In the genomic region with DNA sequence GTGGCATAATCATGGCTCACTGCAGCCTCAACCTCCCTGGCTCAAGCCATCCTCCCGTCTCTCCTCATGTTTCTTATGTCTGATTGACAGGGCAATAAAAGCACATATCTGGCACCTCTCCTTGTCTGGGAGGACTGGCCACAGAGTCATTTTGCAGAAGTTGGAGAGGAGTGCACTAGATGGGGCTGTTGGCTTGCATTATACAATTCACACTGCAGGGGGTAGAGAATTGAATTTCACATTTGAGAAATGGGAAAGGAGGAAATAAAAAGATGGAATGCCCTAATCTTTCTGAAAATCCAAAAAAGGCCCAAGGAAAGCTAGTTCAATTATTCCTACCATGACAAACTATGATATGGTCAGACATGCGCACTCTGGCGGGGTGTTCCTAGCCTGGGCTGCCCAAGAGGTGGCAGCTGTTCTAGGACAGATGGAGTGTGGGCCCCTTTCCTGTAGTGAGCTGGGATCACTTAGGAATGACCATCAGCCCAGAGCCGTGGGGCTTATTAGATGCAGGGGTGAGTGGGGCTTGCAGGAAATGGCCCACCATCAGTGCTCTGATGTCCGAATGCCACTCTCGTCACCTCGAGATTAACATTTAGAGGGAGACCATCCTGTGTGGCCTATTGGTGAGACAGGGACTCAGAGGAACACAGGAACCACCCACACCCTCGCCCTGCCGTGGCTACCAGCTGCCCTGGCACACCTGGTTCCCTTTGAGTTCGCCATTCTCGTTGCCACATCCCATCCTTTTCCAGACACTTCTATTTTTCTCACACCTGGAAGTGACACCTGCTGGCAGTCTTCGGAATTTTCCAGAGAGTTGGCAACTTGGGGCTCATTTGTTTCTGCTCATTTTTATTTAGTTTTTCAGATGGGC, we compare ENCODE assay signal across 8 cellular contexts. TPM values are rescaled to one million over a fixed set of nuclear protein-coding genes. Genes with fewer than 3 reads are reported as not detected.
A peak's percentile ranks its signal among the peaks of the same experiment; 100 is the strongest.
DNase-seq lines count a peak whose midpoint lies in the region; ATAC-seq and TF ChIP-seq lines count a peak whose summit lies in the region.

No MANE protein-coding gene starts in this region.

- H3K4me3 ChIP-seq in AG10803 (ENCODE audit: low read length) = no peak overlapping the region
- no peak overlapping the region for H3K4me3 ChIP-seq in liver (ENCODE audit: low read depth in 1 of 3, low read length in 3 of 3)
- H3K4me3 ChIP-seq in spleen = no peak overlapping the region

- 52% methylated on average over 12 of the region's 12 CpGs for WGBS in liver
- WGBS in spleen, 5 donors = 53 to 59% (median 57%) methylated on average over 12 of the region's 12 CpGs

- H3K4me1 ChIP-seq in liver (ENCODE audit: control insufficient read depth in 4 of 4, insufficient read depth in 4 of 4, low read length in 3 of 4) (no peaks in the 10 kb centered on the region), spleen (no peaks in the 10 kb centered on the region)

- H3K36me3 ChIP-seq in liver (ENCODE audit: control insufficient read depth in 4 of 4, insufficient read depth in 3 of 4, low read depth in 1 of 4, low read length in 3 of 4) = no peaks in the 10 kb centered on the region
- H3K36me3 ChIP-seq in spleen = no peaks in the 10 kb centered on the region

- ATAC-seq in GM19351 (IDR thresholded peaks at IDR 0.05; ENCODE audit: unreplicated experiment) (peak; percentile 71), GM21717 (IDR thresholded peaks at IDR 0.05; ENCODE audit: unreplicated experiment) (no peak)

- H3K27me3 ChIP-seq in liver (ENCODE audit: control insufficient read depth in 4 of 4, insufficient read depth in 4 of 4, low read length in 3 of 4) (peaks cover 0 to 7% (median 0%) of the 10 kb centered on the region in 4 donors), spleen (replicated peaks in 1 of 7) (peaks cover 0 to 40% (median 0%) of the 10 kb centered on the region in 7 donors)

- peak; percentile 13 for DNase-seq in AG10803 (ENCODE audit: low read depth)
- DNase-seq in NCI-H2196 treated with DMSO at 0.1 percent for 48 hours (lab: John Stamatoyannopoulos, UW; ENCODE audit: unreplicated experiment) = peak; percentile 23
- peak in 22 of 61 donors; percentile 5 to 58 (median 24) for DNase-seq in caudate nucleus (lab: John Stamatoyannopoulos, UW)
- DNase-seq in posterior vena cava (ENCODE audit: low spot score) = no peak
- DNase-seq in spleen = no peak

- H3K9me3 ChIP-seq in liver (ENCODE audit: control insufficient read depth in 4 of 4, low read length in 3 of 4) = no peaks in the 10 kb centered on the region
- no peaks in the 10 kb centered on the region for H3K9me3 ChIP-seq in spleen

- intact Hi-C loops in posterior vena cava (cut with DNase I) = loop anchor here in 1 of 2 donors (10.0 kb wide), 1 partner anchor 63 kb away; no protein-coding TSS in a partner anchor
- intact Hi-C loops in spleen (cut with DNase I; ENCODE audit: low total_unique reads) = no loop called here

- no peak for TF ChIP-seq POLR2A in spleen (IDR thresholded peaks at IDR 0.05)

- peak; percentile 66 to 81 for TF ChIP-seq RAD21 in liver (IDR thresholded peaks at IDR 0.05)

- H3K9ac ChIP-seq in liver (ENCODE audit: low read depth in 1 of 2, low read length in 2 of 2) = no peak overlapping the region

- TF ChIP-seq CTCF in AG10803 (conservative IDR thresholded peaks at IDR 0.05; ENCODE audit: low read length) (peak; percentile 44), liver (IDR thresholded peaks at IDR 0.05; ENCODE audit: low read depth, low read length, missing input control) (peak; percentile 42), spleen (IDR thresholded peaks at IDR 0.05 in 8 of 11, conservative IDR thresholded peaks at IDR 0.05 in 3 of 11) (peak in 2 of 11 experiments; percentile 10 to 16)

- H3K27ac ChIP-seq in caudate nucleus (ENCODE audit: low read depth, low read length) = peak overlapping the region; percentile 81
- H3K27ac ChIP-seq in liver (ENCODE audit: low read depth in 1 of 2, low read length in 2 of 2) = no peak overlapping the region
- no peak overlapping the region for H3K27ac ChIP-seq in spleen

TF ChIP-seq in liver, 16 proteins besides CTCF, POLR2A, EP300 and RAD21:
- TF ChIP-seq HNF4G (IDR thresholded peaks at IDR 0.05) (no peak), SP1 (IDR thresholded peaks at IDR 0.05) (no peak), RXRA (IDR thresholded peaks at IDR 0.05) (no peak), HNF4A (conservative IDR thresholded peaks at IDR 0.05) (no peak), TAF1 (conservative IDR thresholded peaks at IDR 0.05) (no peak), FOXA2 (IDR thresholded peaks at IDR 0.05) (no peak), JUND (IDR thresholded peaks at IDR 0.05) (no peak), EGR1 (IDR thresholded peaks at IDR 0.05; ENCODE audit: low read depth in 2 of 2) (no peak), GABPA (IDR thresholded peaks at IDR 0.05 in 1 of 2, conservative IDR thresholded peaks at IDR 0.05 in 1 of 2) (no peak), YY1 (IDR thresholded peaks at IDR 0.05) (no peak)
- TF ChIP-seq, protein P1, sequence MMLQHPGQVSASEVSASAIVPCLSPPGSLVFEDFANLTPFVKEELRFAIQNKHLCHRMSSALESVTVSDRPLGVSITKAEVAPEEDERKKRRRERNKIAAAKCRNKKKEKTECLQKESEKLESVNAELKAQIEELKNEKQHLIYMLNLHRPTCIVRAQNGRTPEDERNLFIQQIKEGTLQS (IDR thresholded peaks at IDR 0.05) = no peak
- TF ChIP-seq, protein P2, sequence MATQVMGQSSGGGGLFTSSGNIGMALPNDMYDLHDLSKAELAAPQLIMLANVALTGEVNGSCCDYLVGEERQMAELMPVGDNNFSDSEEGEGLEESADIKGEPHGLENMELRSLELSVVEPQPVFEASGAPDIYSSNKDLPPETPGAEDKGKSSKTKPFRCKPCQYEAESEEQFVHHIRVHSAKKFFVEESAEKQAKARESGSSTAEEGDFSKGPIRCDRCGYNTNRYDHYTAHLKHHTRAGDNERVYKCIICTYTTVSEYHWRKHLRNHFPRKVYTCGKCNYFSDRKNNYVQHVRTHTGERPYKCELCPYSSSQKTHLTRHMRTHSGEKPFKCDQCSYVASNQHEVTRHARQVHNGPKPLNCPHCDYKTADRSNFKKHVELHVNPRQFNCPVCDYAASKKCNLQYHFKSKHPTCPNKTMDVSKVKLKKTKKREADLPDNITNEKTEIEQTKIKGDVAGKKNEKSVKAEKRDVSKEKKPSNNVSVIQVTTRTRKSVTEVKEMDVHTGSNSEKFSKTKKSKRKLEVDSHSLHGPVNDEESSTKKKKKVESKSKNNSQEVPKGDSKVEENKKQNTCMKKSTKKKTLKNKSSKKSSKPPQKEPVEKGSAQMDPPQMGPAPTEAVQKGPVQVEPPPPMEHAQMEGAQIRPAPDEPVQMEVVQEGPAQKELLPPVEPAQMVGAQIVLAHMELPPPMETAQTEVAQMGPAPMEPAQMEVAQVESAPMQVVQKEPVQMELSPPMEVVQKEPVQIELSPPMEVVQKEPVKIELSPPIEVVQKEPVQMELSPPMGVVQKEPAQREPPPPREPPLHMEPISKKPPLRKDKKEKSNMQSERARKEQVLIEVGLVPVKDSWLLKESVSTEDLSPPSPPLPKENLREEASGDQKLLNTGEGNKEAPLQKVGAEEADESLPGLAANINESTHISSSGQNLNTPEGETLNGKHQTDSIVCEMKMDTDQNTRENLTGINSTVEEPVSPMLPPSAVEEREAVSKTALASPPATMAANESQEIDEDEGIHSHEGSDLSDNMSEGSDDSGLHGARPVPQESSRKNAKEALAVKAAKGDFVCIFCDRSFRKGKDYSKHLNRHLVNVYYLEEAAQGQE (IDR thresholded peaks at IDR 0.05) = no peak
- TF ChIP-seq, protein P3, sequence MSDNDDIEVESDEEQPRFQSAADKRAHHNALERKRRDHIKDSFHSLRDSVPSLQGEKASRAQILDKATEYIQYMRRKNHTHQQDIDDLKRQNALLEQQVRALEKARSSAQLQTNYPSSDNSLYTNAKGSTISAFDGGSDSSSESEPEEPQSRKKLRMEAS (IDR thresholded peaks at IDR 0.05) = no peak

RNA-seq across cellular contexts. Expression of a gene that starts 21.8 kb away (rescaled TPM):
- total RNA-seq in liver (under 1 TPM; 0.23 to 0.25 TPM), posterior vena cava (under 1 TPM; 0.09 to 0.14 TPM), spleen (1 to 10 TPM in 4 of 7 donors, under 1 TPM in 3; 0.27 to 3.4 (median 1.5) TPM)
- polyA plus RNA-seq in liver (under 1 TPM in 1 of 2 donors, not detected in 1; 0.05 TPM), spleen (under 1 TPM in 2 of 3 donors, not detected in 1; 0.02 to 0.03 TPM)

Comparison
In these comparisons a context has a peak if more than half of its experiments do, and no peak if none do; other contexts are left out.
1. DNase-seq: peak in AG10803 (single experiment) and NCI-H2196 treated with DMSO at 0.1 percent for 48 hours (single experiment); none in posterior vena cava (single experiment) and spleen (single experiment).